Comparison of ENCODE assay signal across 1 cellular context in genomic region chr10:93378039-93378438, GRCh38.
TF ChIP-seq lines count a peak whose summit lies in the region.

No MANE protein-coding gene starts in this region.

TF ChIP-seq in IMR-90, 13 proteins besides CTCF, POLR2A, EP300 and RAD21:
- TF ChIP-seq USF2 (IDR thresholded peaks at IDR 0.05; ENCODE audit: low read depth, low read length): no peak
- TF ChIP-seq CEBPB (IDR thresholded peaks at IDR 0.05; ENCODE audit: low read depth, low read length): no peak
- no peak for TF ChIP-seq FOS (IDR thresholded peaks at IDR 0.05; ENCODE audit: low read depth, low read length)
- no peak for TF ChIP-seq MXI1 (IDR thresholded peaks at IDR 0.05; ENCODE audit: borderline replicate concordance, low read depth, low read length)
- no peak for TF ChIP-seq CHD1 (IDR thresholded peaks at IDR 0.05; ENCODE audit: low read depth, low read length)
- no peak for TF ChIP-seq BHLHE40 (IDR thresholded peaks at IDR 0.05; ENCODE audit: low read depth, low read length)
- no peak for TF ChIP-seq MAFK (IDR thresholded peaks at IDR 0.05; ENCODE audit: low read depth, low read length)
- TF ChIP-seq ELK1 (IDR thresholded peaks at IDR 0.05; ENCODE audit: borderline replicate concordance, low read depth, low read length): no peak
- TF ChIP-seq RCOR1 (IDR thresholded peaks at IDR 0.05; ENCODE audit: insufficient replicate concordance, low read length): no peak
- no peak for TF ChIP-seq MAZ (IDR thresholded peaks at IDR 0.05; ENCODE audit: borderline replicate concordance, low read depth, low read length)
- no peak for TF ChIP-seq RFX5 (IDR thresholded peaks at IDR 0.05; ENCODE audit: low read depth, low read length)
- TF ChIP-seq NFE2L2 (IDR thresholded peaks at IDR 0.05; ENCODE audit: low read depth, low read length): no peak
- no peak for TF ChIP-seq SMC3 (IDR thresholded peaks at IDR 0.05; ENCODE audit: low read depth, low read length)
TF ChIP-seq in IMR-90: peak in this region for 0.
